ENCODE assay signal across 23 cellular contexts in genomic region chr6:82904860-82905259, GRCh38.
"Had no signal": no experiment of that assay in that cellular context is flagged by ENCODE, and none has a peak within 500 bp of the region (broad histone marks: within the 10 kb centered on the region; RNA-seq: fewer than 3 reads in every experiment).

No MANE protein-coding gene starts in this region.

- ATAC-seq: activated T-helper 17 cell treated with anti-CD3 and anti-CD28 coated beads, Interleukin-2, amount 50 U/mL, for 72 hours; Right ventricle myocardium inferior; T-cell had no signal

- DNase-seq: activated CD4-positive, alpha-beta memory T cell treated with anti-CD3 and anti-CD28 coated beads, Interleukin-2, amount 10 ng/mL, durations not matched to agents 7 days and 5 days; activated CD4-positive, alpha-beta T cell treated with anti-CD3 and anti-CD28 coated beads, Interleukin-2, amount 10 ng/mL, durations not matched to agents 7 days and 5 days; activated CD4-positive, CD25-positive, alpha-beta regulatory T cell; activated gamma-delta T cell treated with Interleukin-2 at 50 U/mL for 16 hours; activated naive CD4-positive, alpha-beta T cell treated with anti-CD3 and anti-CD28 coated beads, Interleukin-2, amount 10 ng/mL, durations not matched to agents 7 days and 5 days; activated naive CD8-positive, alpha-beta T cell treated with anti-CD3 and anti-CD28 coated beads for 36 hours; activated T-cell treated with anti-CD3 and anti-CD28 coated beads for 4 hours; activated T-cell treated with anti-CD3 and anti-CD28 coated beads, Interleukin-2, amount 50 U/mL, for 48 hours; brain microvascular endothelial cell; Kasumi-1; NCI-H1105 treated with DMSO at 0.1 percent for 48 hours; NCI-H146; NCI-H187 treated with DMSO at 0.1 percent for 48 hours; NCI-H2081 treated with DMSO at 0.1 percent for 48 hours; NCI-H446 treated with DMSO at 0.1 percent for 48 hours; NCI-H524 treated with DMSO at 0.1 percent for 48 hours; NCI-H748 treated with DMSO at 0.1 percent for 48 hours; RPMI8226; T-cell; T-helper 2 cell; T1000 had no signal
